ENCODE assay signal across 18 cellular contexts in genomic region chr2:207975910-207976309, GRCh38. TPM values are rescaled to one million over a fixed set of nuclear protein-coding genes. Genes with fewer than 3 reads are reported as not detected.
DNase-seq lines count a peak whose midpoint lies in the region; ATAC-seq, FAIRE-seq and TF ChIP-seq lines count a peak whose summit lies in the region.
"Had no signal": no experiment of that assay in that cellular context is flagged by ENCODE, and none has a peak within 500 bp of the region (broad histone marks: within the 10 kb centered on the region; RNA-seq: fewer than 3 reads in every experiment).

No MANE protein-coding gene starts in this region.

- H4K8ac ChIP-seq in IMR-90 (ENCODE audit: low read depth in 2 of 2, low read length in 2 of 2) = no peak overlapping the region

- peaks cover 6% of the 10 kb centered on the region for H3K36me3 Mint-ChIP-seq in MCF 10A (ENCODE audit: insufficient read depth, unreplicated experiment)
- H3K36me3 Mint-ChIP-seq in GM23338 (ENCODE audit: low read depth) = no peaks in the 10 kb centered on the region

- no peak overlapping the region for H4K91ac ChIP-seq in IMR-90 (ENCODE audit: insufficient read depth, low read depth, low read length)

- CTCF ChIA-PET in mammary epithelial cell (lab: Charles Lee; ENCODE audit: low non-redundant PET) (interaction anchor here (0.7 kb wide), 1 partner anchor 96 kb away, joined by 3 read pairs; no protein-coding TSS in a partner anchor), MCF 10A (lab: Yijun Ruan, JAX) (interaction anchor here (0.7 to 2.0 kb wide), 5 partner anchors 9 to 230 kb away, joined by 3 to 8 read pairs (median 7); no protein-coding TSS in a partner anchor), IMR-90 (lab: Yijun Ruan, JAX) (interaction anchor here (0.5 to 1.5 kb wide), 3 partner anchors 65 to 1195 kb away, joined by 4 to 6 read pairs (median 5); no protein-coding TSS in a partner anchor), K562 (lab: Yijun Ruan, JAX; ENCODE audit: low intra/inter-chr PET ratio) (no interaction called here)

- TF ChIP-seq POLR2A in IMR-90 (IDR thresholded peaks at IDR 0.05; ENCODE audit: low read depth, low read length) (no peak), K562 (conservative IDR thresholded peaks at IDR 0.05) (no peak)

- dilution Hi-C loops in mammary epithelial cell (cut with HindIII; ENCODE audit: low sequenced_read_pairs) (no loop called here), IMR-90 (cut with HindIII; ENCODE audit: low sequenced_read_pairs, unreplicated experiment) (no loop called here)

- H4K5ac ChIP-seq in IMR-90 (ENCODE audit: low read depth, low read length) = no peak overlapping the region

- no peak overlapping the region for H3K23ac ChIP-seq in IMR-90 (ENCODE audit: low read depth, low read length)

- 0 out of 2 replicates have a peak, but pooled peaks cover 3% of the 10 kb centered on the region for H3F3A ChIP-seq in GM23338 (replicated peaks; ENCODE audit: low read depth)

- H2BK20ac ChIP-seq in IMR-90 (ENCODE audit: low read depth, low read length) = no peak overlapping the region

- ATAC-seq in IMR-90 (ENCODE audit: low read depth) (no peak), K562 (no peak), GM23338 (no peak)

- no peaks in the 10 kb centered on the region for H3K9me3 ChIP-seq in mammary epithelial cell (replicated peaks; ENCODE audit: insufficient read depth, low read length)
- H3K9me3 ChIP-seq in IMR-90 (ENCODE audit: control insufficient read depth, insufficient read depth, low read length) = no peaks in the 10 kb centered on the region
- H3K9me3 ChIP-seq in K562 (replicated peaks; ENCODE audit: control insufficient read depth, insufficient read depth, low read depth, low read length) = no peaks in the 10 kb centered on the region
- no peaks in the 10 kb centered on the region for H3K9me3 ChIP-seq in kidney (ENCODE audit: control insufficient read depth in 1 of 2, low read length in 2 of 2)
- H3K9me3 ChIP-seq: BLaER1 had no signal

- no peak overlapping the region for H3K14ac ChIP-seq in IMR-90 (replicated peaks; ENCODE audit: low read depth, low read length)

- no peak overlapping the region for H2AK5ac ChIP-seq in IMR-90 (ENCODE audit: low read depth, low read length)

- FAIRE-seq in K562 (lab: Jason Lieb, UNC) (peak; percentile 79), kidney (lab: Jason Lieb, UNC) (no peak)
- FAIRE-seq: G401.6, GM12891, HTR-8/SVneo had no signal

- TF ChIP-seq RAD21 in IMR-90 (IDR thresholded peaks at IDR 0.05; ENCODE audit: low read length) = no peak
- no peak for TF ChIP-seq RAD21 in K562 (CRISPR knock-in tag; conservative IDR thresholded peaks at IDR 0.05 in 1 of 2, IDR thresholded peaks at IDR 0.05 in 1 of 2)

- DNase-seq in mammary epithelial cell (peak; percentile 2), MCF 10A (ENCODE audit: unreplicated experiment) (no peak), IMR-90 (no peak), K562 (ENCODE audit: extremely low read depth in 1 of 4, low spot score in 3 of 4) (peak in 3 of 4 experiments; percentile 10 to 23 (median 13)), renal cortical epithelial cell (ENCODE audit: low read depth) (peak; percentile 13), kidney (no peak), GM23338 (ENCODE audit: low spot score) (no peak), nucleus accumbens (lab: John Stamatoyannopoulos, UW) (no peak)
- DNase-seq: AML-193; Calu3; CD4-positive, CD25-positive, alpha-beta regulatory T cell; DMS79; KBM-7 had no signal

- intact Hi-C loops in mammary epithelial cell (cut with micrococcal nuclease) = no loop called here
- intact Hi-C loops in MCF 10A (cut with micrococcal nuclease) = no loop called here
- intact Hi-C loops in IMR-90 (cut with micrococcal nuclease) = no loop called here
- intact Hi-C loops in K562 (cut with micrococcal nuclease) = no loop called here
- intact Hi-C loops in kidney (cut with DNase I) = no loop called here

- H3K27ac Mint-ChIP-seq in MCF 10A (ENCODE audit: low read depth, unreplicated experiment) = no peak overlapping the region
- H3K27ac Mint-ChIP-seq in GM23338 = no peak overlapping the region

- H2AK9ac ChIP-seq in IMR-90 (replicated peaks; ENCODE audit: low read depth, low read length, poor library complexity) = no peak overlapping the region

- no peak overlapping the region for H2BK120ac ChIP-seq in IMR-90 (ENCODE audit: low read depth, low read length)

- H3K36me3 ChIP-seq in mammary epithelial cell (ENCODE audit: insufficient read depth, low read length) = no peaks in the 10 kb centered on the region
- peaks cover 5% of the 10 kb centered on the region for H3K36me3 ChIP-seq in IMR-90 (ENCODE audit: control insufficient read depth, insufficient read depth, low read length)
- H3K36me3 ChIP-seq in K562 (ENCODE audit: control insufficient read depth, insufficient read depth, low read length) = no peaks in the 10 kb centered on the region
- peaks cover 0 to 6% of the 10 kb centered on the region in 2 donors for H3K36me3 ChIP-seq in kidney (ENCODE audit: control insufficient read depth in 1 of 2, insufficient read depth in 2 of 2, low read length in 2 of 2)
- H3K36me3 ChIP-seq in GM23338 (ENCODE audit: insufficient read depth) = no peaks in the 10 kb centered on the region

- no peaks in the 10 kb centered on the region for H3K9me2 ChIP-seq in GM23338 (ENCODE audit: insufficient read depth)

- H3K9me1 ChIP-seq in IMR-90 (ENCODE audit: insufficient read depth, low read length) = no peaks in the 10 kb centered on the region; the same call in 1 of the 2 replicates
- H3K9me1 ChIP-seq in K562 (ENCODE audit: control insufficient read depth, insufficient read depth, low read length) = no peaks in the 10 kb centered on the region

- H4K20me1 ChIP-seq in mammary epithelial cell (ENCODE audit: insufficient read depth, low read length) (no peaks in the 10 kb centered on the region), IMR-90 (ENCODE audit: insufficient read depth, low read length) (no peaks in the 10 kb centered on the region; the same call in 1 of the 2 replicates), K562 (replicated peaks; ENCODE audit: control insufficient read depth, insufficient read depth, low read length) (no peaks in the 10 kb centered on the region), GM23338 (replicated peaks; ENCODE audit: insufficient read depth) (no peaks in the 10 kb centered on the region)
- H4K20me1 ChIP-seq: BLaER1 had no signal

- H3K4me3 ChIP-seq in mammary epithelial cell (replicated peaks in 1 of 3; ENCODE audit: insufficient read depth in 1 of 3, low read depth in 2 of 3, low read length in 3 of 3) = no peak overlapping the region
- no peak overlapping the region for H3K4me3 ChIP-seq in IMR-90 (ENCODE audit: insufficient read depth, low read depth, low read length)
- H3K4me3 ChIP-seq in K562 = no peak overlapping the region
- H3K4me3 ChIP-seq in kidney (ENCODE audit: low read length in 2 of 2) = no peak overlapping the region
- H3K4me3 ChIP-seq in GM23338 = no peak overlapping the region
- H3K4me3 ChIP-seq: BLaER1 had no signal

- peaks cover 6% of the 10 kb centered on the region for H3K4me1 Mint-ChIP-seq in MCF 10A (ENCODE audit: insufficient read depth, unreplicated experiment)
- peaks cover 25% of the 10 kb centered on the region for H3K4me1 Mint-ChIP-seq in GM23338

- no peak overlapping the region for H3K9ac ChIP-seq in mammary epithelial cell (ENCODE audit: insufficient read depth, low read length)
- H3K9ac ChIP-seq in IMR-90 (ENCODE audit: low read depth, low read length) = no peak overlapping the region
- no peak overlapping the region for H3K9ac ChIP-seq in K562 (ENCODE audit: insufficient read depth in 1 of 2, low read depth in 2 of 2, low read length in 2 of 2)
- no peak overlapping the region for H3K9ac ChIP-seq in kidney (ENCODE audit: low read length in 2 of 2)
- H3K9ac ChIP-seq: BLaER1 had no signal

- H2AFZ ChIP-seq in mammary epithelial cell (ENCODE audit: low read depth, low read length) (no peak overlapping the region), IMR-90 (replicated peaks; ENCODE audit: low read length, poor library complexity) (no peak overlapping the region), K562 (ENCODE audit: low read depth, low read length) (no peak overlapping the region), GM23338 (no peak overlapping the region)

- no peaks in the 10 kb centered on the region for H3K79me2 ChIP-seq in mammary epithelial cell (ENCODE audit: insufficient read depth, low read length)
- no peaks in the 10 kb centered on the region for H3K79me2 ChIP-seq in K562 (ENCODE audit: control insufficient read depth, insufficient read depth, low read length)
- no peaks in the 10 kb centered on the region for H3K79me2 ChIP-seq in GM23338 (replicated peaks; ENCODE audit: insufficient read depth)

- no peak overlapping the region for H3K4ac ChIP-seq in IMR-90 (ENCODE audit: low read depth, low read length)

- H3K18ac ChIP-seq in IMR-90 (ENCODE audit: low read depth, low read length) = no peak overlapping the region

- POLR2A ChIA-PET in MCF 10A (lab: Yijun Ruan, JAX) = interaction anchor here (1.1 to 1.2 kb wide), 2 partner anchors 12 to 21 kb away, joined by 3 read pairs; no protein-coding TSS in a partner anchor
- POLR2A ChIA-PET in IMR-90 (lab: Charles Lee; ENCODE audit: unreplicated experiment) = no interaction called here
- POLR2A ChIA-PET in K562 (lab: Yijun Ruan, JAX) = interaction anchor here (1.2 to 1.9 kb wide), 2 partner anchors 9 to 230 kb away, joined by 3 to 8 read pairs; no protein-coding TSS in a partner anchor

- 93% methylated on average over 2 of the region's 2 CpGs for WGBS in mammary epithelial cell (ENCODE audit: low coverage, missing lambda C conversion rate)
- WGBS in IMR-90 (ENCODE audit: extremely low coverage in 2 of 2, insufficient read length in 1 of 2), 2 experiments = no CpG with 5 or more reads among the region's 2 CpGs
- 10% methylated on average over 2 of the region's 2 CpGs for WGBS in K562 (ENCODE audit: insufficient coverage, low coverage, missing lambda C conversion rate)

- H3K4me2 ChIP-seq in mammary epithelial cell (ENCODE audit: insufficient read depth, low read depth, low read length) (no peak overlapping the region), IMR-90 (ENCODE audit: low read depth, low read length) (no peak overlapping the region), K562 (ENCODE audit: insufficient read depth, low read length) (no peak overlapping the region), GM23338 (no peak overlapping the region)
- H3K4me2 ChIP-seq: BLaER1 had no signal

- no peaks in the 10 kb centered on the region for H3K9me3 Mint-ChIP-seq in MCF 10A (ENCODE audit: unreplicated experiment)
- no peaks in the 10 kb centered on the region for H3K9me3 Mint-ChIP-seq in GM23338
- H3K9me3 Mint-ChIP-seq: CD4-positive, CD25-positive, alpha-beta regulatory T cell had no signal

- BruUV-seq in mammary epithelial cell (replicated peaks; lab: Mats Ljungman, UMichigan) (no TSS peak), MCF 10A (replicated peaks; lab: Mats Ljungman, UMichigan) (no TSS peak), IMR-90 (replicated peaks; lab: Mats Ljungman, UMichigan) (no TSS peak), K562 (replicated peaks; lab: Mats Ljungman, UMichigan) (no TSS peak)

- H2BK15ac ChIP-seq in IMR-90 (ENCODE audit: low read depth, low read length) = no peak overlapping the region

- H2BK5ac ChIP-seq in IMR-90 (ENCODE audit: low read depth, low read length, poor library complexity, severe bottlenecking) = no peak overlapping the region

- in situ Hi-C loops in mammary epithelial cell (cut with MboI; ENCODE audit: low sequenced_read_pairs in 2 of 2) (loop anchor here in 1 of 2 donors (10.0 kb wide), 1 partner anchor 231 kb away; no protein-coding TSS in a partner anchor), IMR-90 (cut with MboI; ENCODE audit: low sequenced_read_pairs) (no loop called here), K562 (cut with MboI) (no loop called here)

- no peaks in the 10 kb centered on the region for H3K79me1 ChIP-seq in IMR-90 (ENCODE audit: low read depth in 1 of 2, low read length in 2 of 2)

- H3K4me1 ChIP-seq in mammary epithelial cell (ENCODE audit: insufficient read depth, low read length) (no peaks in the 10 kb centered on the region), IMR-90 (ENCODE audit: control insufficient read depth, insufficient read depth, low read length) (no peaks in the 10 kb centered on the region), K562 (replicated peaks in 1 of 2; ENCODE audit: control insufficient read depth in 2 of 2, insufficient read depth in 2 of 2, low read length in 2 of 2) (no peaks in the 10 kb centered on the region; a peak in 1 of 5 replicates), kidney (ENCODE audit: control insufficient read depth in 1 of 2, insufficient read depth in 1 of 2, low read depth in 1 of 2, low read length in 2 of 2) (no peaks in the 10 kb centered on the region), GM23338 (ENCODE audit: insufficient read depth) (peaks cover 17% of the 10 kb centered on the region)

- no peak overlapping the region for H3K56ac ChIP-seq in IMR-90 (ENCODE audit: extremely low read depth, insufficient read depth, low read length)

- TF ChIP-seq CTCF in mammary epithelial cell (conservative IDR thresholded peaks at IDR 0.05 in 1 of 2, IDR thresholded peaks at IDR 0.05 in 1 of 2; ENCODE audit: extremely low read depth in 1 of 2, insufficient read depth in 1 of 2, low read depth in 1 of 2, low read length in 2 of 2) = no peak
- no peak for TF ChIP-seq CTCF in MCF 10A (IDR thresholded peaks at IDR 0.05; ENCODE audit: unreplicated experiment)
- no peak for TF ChIP-seq CTCF in IMR-90 (conservative IDR thresholded peaks at IDR 0.05; ENCODE audit: low read depth, low read length)
- no peak for TF ChIP-seq CTCF in K562 (IDR thresholded peaks at IDR 0.05 in 2 of 3, conservative IDR thresholded peaks at IDR 0.05 in 1 of 3; ENCODE audit: insufficient read depth in 2 of 3, low read depth in 1 of 3, low read length in 3 of 3)
- no peak for TF ChIP-seq CTCF in kidney (IDR thresholded peaks at IDR 0.05; ENCODE audit: borderline replicate concordance, extremely low read depth, insufficient read depth)
- TF ChIP-seq CTCF in GM23338 (conservative IDR thresholded peaks at IDR 0.05; ENCODE audit: low read depth in 2 of 2) = no peak

- H3K27ac ChIP-seq in mammary epithelial cell (ENCODE audit: insufficient read depth, low read depth, low read length) (no peak overlapping the region), IMR-90 (ENCODE audit: insufficient read depth, low read length) (no peak overlapping the region), K562 (ENCODE audit: extremely low read depth, low read depth, low read length) (no peak overlapping the region), kidney (ENCODE audit: low read depth in 2 of 2, low read length in 2 of 2) (no peak overlapping the region), GM23338 (ENCODE audit: low read depth) (no peak overlapping the region)
- H3K27ac ChIP-seq: 22Rv1, BLaER1 had no signal

- TF ChIP-seq EP300 in K562 (IDR thresholded peaks at IDR 0.05; ENCODE audit: low read length) = no peak

- no peaks in the 10 kb centered on the region for H3K27me3 ChIP-seq in mammary epithelial cell (ENCODE audit: insufficient read depth, low read length)
- no peaks in the 10 kb centered on the region for H3K27me3 ChIP-seq in IMR-90 (ENCODE audit: control insufficient read depth, insufficient read depth, low read length)
- H3K27me3 ChIP-seq in K562 (ENCODE audit: control insufficient read depth in 2 of 2, insufficient read depth in 2 of 2, low read length in 2 of 2) = no peaks in the 10 kb centered on the region
- no peaks in the 10 kb centered on the region for H3K27me3 ChIP-seq in GM23338 (ENCODE audit: insufficient read depth)
- H3K27me3 ChIP-seq: BLaER1 had no signal

- no peak overlapping the region for H3K4me3 Mint-ChIP-seq in MCF 10A (ENCODE audit: unreplicated experiment)
- no peak overlapping the region for H3K4me3 Mint-ChIP-seq in GM23338
- H3K4me3 Mint-ChIP-seq: CD4-positive, CD25-positive, alpha-beta regulatory T cell had no signal

- H3K27me3 Mint-ChIP-seq in MCF 10A (ENCODE audit: insufficient read depth, unreplicated experiment) = no peaks in the 10 kb centered on the region
- peaks cover 3% of the 10 kb centered on the region for H3K27me3 Mint-ChIP-seq in GM23338 (ENCODE audit: insufficient read depth, low read depth, poor library complexity)
- H3K27me3 Mint-ChIP-seq: CD4-positive, CD25-positive, alpha-beta regulatory T cell had no signal

RNA-seq across cellular contexts. Expression of gene PLEKHM3, which starts 49.4 kb away (rescaled TPM):
- total RNA-seq in mammary epithelial cell = 10 to 100 TPM in 1 of 2 donors, 1 to 10 TPM in 1; 6.4 to 15.0 TPM
- 2.1 TPM for polyA plus RNA-seq in mammary epithelial cell
- polyA minus RNA-seq in mammary epithelial cell = 22.1 TPM
- 5.4 and 7.5 TPM in 2 replicates for total RNA-seq in MCF 10A (2022)
- 8.6 and 11.3 TPM in 2 replicates for total RNA-seq in IMR-90 (2012; rRNA removed)
- 2.1 and 2.4 TPM in 2 replicates for polyA plus RNA-seq in IMR-90 (2012; rRNA removed)
- 1.2 and 1.5 TPM in 2 replicates for polyA plus RNA-seq in IMR-90 (2012; cell fraction: cytosol; rRNA removed)
- 1.1 and 2.4 TPM in 2 replicates for polyA plus RNA-seq in IMR-90 (2012; cell fraction: nucleus; rRNA removed; ENCODE audit: low replicate concordance)
- total RNA-seq in K562 (2011; cell fraction: chromatin; rRNA removed; ENCODE audit: low replicate concordance) = 8.4 and 9.9 TPM in 2 replicates
- 4.3 and 4.6 TPM in 2 replicates for total RNA-seq in K562 (2011; cell fraction: nucleolus; rRNA removed)
- 5.5 and 5.8 TPM in 2 replicates for total RNA-seq in K562 (2011; cell fraction: nucleoplasm; rRNA removed)
- total RNA-seq in K562 (2014; rRNA removed) = 0.86 and 1.0 TPM in 2 replicates
- total RNA-seq in K562 (2014; rRNA removed; fragmentation: Illumina TruSeq; extraction: Trizol) = 1.5 and 1.6 TPM in 2 replicates
- total RNA-seq in K562 (2015; rRNA removed; fragmentation: Illumina TruSeq; extraction: Trizol) = 1.2 and 1.4 TPM in 2 replicates
- total RNA-seq in K562 (2021) = 1.0 and 1.3 TPM in 2 replicates
- polyA plus RNA-seq in K562 (2011; rRNA removed) = 0.97 and 1.2 TPM in 2 replicates
- polyA plus RNA-seq in K562 (2011; cell fraction: cytosol; rRNA removed) = 0.90 and 0.92 TPM in 2 replicates
- 1.1 and 2.0 TPM in 2 replicates for polyA plus RNA-seq in K562 (2011; cell fraction: nucleus; rRNA removed)
- polyA plus RNA-seq in K562 (2012) = 0.77 and 1.2 TPM in 2 replicates
- polyA plus RNA-seq in K562 (2014; fragmentation: Illumina TruSeq; extraction: Trizol) = 1.0 and 1.1 TPM in 2 replicates
- polyA plus RNA-seq in K562 (2014; fragmentation: Nextera tagmentation; extraction: Ambion mirVana) = under 1 TPM; 0.24 to 0.36 TPM
- 0.54 and 1.1 TPM in 2 replicates for polyA plus RNA-seq in K562 (2014; rRNA removed)
- 4.0 and 4.6 TPM in 2 replicates for polyA minus RNA-seq in K562 (2011; rRNA and poly(A)+ RNA removed)
- 2.0 and 2.2 TPM in 2 replicates for polyA minus RNA-seq in K562 (2011; cell fraction: cytosol; rRNA and poly(A)+ RNA removed)
- 3.7 and 4.6 TPM in 2 replicates for polyA minus RNA-seq in K562 (2011; cell fraction: nucleus; rRNA and poly(A)+ RNA removed)
- 10.8 and 14.8 TPM in 2 replicates for total RNA-seq in renal cortical epithelial cell
- total RNA-seq in kidney = 13.5 TPM
- polyA plus RNA-seq in kidney (ENCODE audit: insufficient read depth, low read depth, low replicate concordance) = 4.2 TPM
- 5.6 and 8.8 TPM in 2 replicates for total RNA-seq in GM23338 (2014; rRNA removed; shearing (Covaris generic))
- polyA plus RNA-seq in GM23338 (2016; fragmentation: Nextera tagmentation; extraction: Ambion mirVana) = 3.5 and 3.9 TPM in 2 replicates

Comparison
In these comparisons a context has a peak if more than half of its experiments do, and no peak if none do; other contexts are left out.
1. DNase-seq: peak in mammary epithelial cell (single experiment), K562 (3 of 4) and renal cortical epithelial cell (single experiment); none in MCF 10A (single experiment), IMR-90 (single experiment), kidney (single experiment), GM23338 (single experiment) and nucleus accumbens (0 of 56).